ENCODE assay signal across 27 cellular contexts in the genomic region with DNA sequence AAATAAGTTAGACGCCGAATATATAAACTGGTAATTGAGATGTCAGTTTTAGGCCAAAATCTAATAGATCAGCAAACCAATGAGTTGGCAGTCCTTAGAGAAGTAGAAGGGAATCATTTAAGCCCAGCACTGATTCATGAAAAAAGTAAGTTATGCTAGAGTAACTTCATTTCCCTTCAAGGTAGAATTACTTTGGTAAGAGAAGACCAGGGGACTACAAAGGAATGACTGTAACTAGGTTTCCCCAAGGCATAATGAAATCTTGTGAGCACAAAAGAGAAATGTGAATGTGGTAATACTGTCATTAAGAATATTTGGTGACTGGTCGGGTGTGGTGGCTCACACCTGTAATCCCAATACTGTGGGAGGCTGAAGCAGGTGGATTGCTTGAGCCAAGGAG.
"Had no signal": no experiment of that assay in that cellular context is flagged by ENCODE, and none has a peak within 500 bp of the region (broad histone marks: within the 10 kb centered on the region; RNA-seq: fewer than 3 reads in every experiment).

No MANE protein-coding gene starts in this region.

- DNase-seq: naive B cell; naive thymus-derived CD8-positive, alpha-beta T cell; occipital lobe; pancreas; right cardiac atrium; right lobe of liver; sigmoid colon; small intestine; stimulated activated CD4-positive, alpha-beta T cell treated with anti-CD3 and anti-CD28 coated beads, Interleukin-15, amount 100 ng/mL, for 24 hours; stimulated activated CD4-positive, alpha-beta T cell treated with anti-CD3 and anti-CD28 coated beads, Interleukin-2, amount 100 ng/mL, for 24 hours; stimulated activated CD4-positive, alpha-beta T cell treated with anti-CD3 and anti-CD28 coated beads, Interleukin-2, amount 100 ng/mL, for 48 hours; stimulated activated CD4-positive, alpha-beta T cell treated with anti-CD3 and anti-CD28 coated beads, Interleukin-4, amount 100 ng/mL, for 24 hours; stimulated activated naive CD4-positive, alpha-beta T cell; stimulated activated naive CD8-positive, alpha-beta T cell treated with anti-CD3 and anti-CD28 coated beads, Interleukin-15, amount 100 ng/mL, for 72 hours; stimulated activated naive CD8-positive, alpha-beta T cell treated with anti-CD3 and anti-CD28 coated beads, Interleukin-15, Interleukin-2, amounts not matched to agents 100 U/mL and 50 U/mL, for 24 hours; substantia nigra; testis; tibial artery; transverse colon; upper lobe of right lung; uterus had no signal

- H3K9me3 ChIP-seq: pancreas, prostate gland, right lobe of liver, sigmoid colon, suprapubic skin, testis, tibial artery, transverse colon, upper lobe of right lung, uterus had no signal

- H3K9ac ChIP-seq: neural progenitor cell had no signal

- FAIRE-seq: pancreas, small intestine had no signal

- H3K4me1 Mint-ChIP-seq: naive B cell; naive thymus-derived CD8-positive, alpha-beta T cell; stimulated activated memory B cell treated with anti-CD40 and anti-IgM and Interleukin-4, amounts not matched to agents 10 μg/mL and 1 μg/mL and 100 μg/mL, for 72 hours; stimulated activated naive CD8-positive, alpha-beta T cell treated with anti-CD3 and anti-CD28 coated beads, Interleukin-15, amount 100 ng/mL, for 72 hours had no signal

- H3K36me3 ChIP-seq: neural progenitor cell, pancreas, prostate gland, right lobe of liver, sigmoid colon, suprapubic skin, tibial artery, transverse colon, upper lobe of right lung, uterus had no signal

- H3K4me1 ChIP-seq: neural progenitor cell, pancreas, prostate gland, right lobe of liver, suprapubic skin, testis, upper lobe of right lung, uterus had no signal

- H3K27ac Mint-ChIP-seq: naive thymus-derived CD8-positive, alpha-beta T cell; natural killer cell treated with Interleukin-12 subunit alpha and Interleukin-12 subunit beta and Interleukin-15 and Interleukin-18, amount 100 ng/mL, for 72 hours; neural progenitor cell; stimulated activated memory B cell treated with anti-CD40 and anti-IgM and Interleukin-4, amounts not matched to agents 10 μg/mL and 1 μg/mL and 100 μg/mL, for 72 hours; type B pancreatic cell had no signal

- H3K27ac ChIP-seq: neural progenitor cell, pancreas, prostate gland, right lobe of liver, suprapubic skin, testis, transverse colon, upper lobe of right lung, uterus had no signal

- H3K4me2 ChIP-seq: neural progenitor cell had no signal

- H3K36me3 Mint-ChIP-seq: naive B cell; natural killer cell treated with Interleukin-12 subunit alpha and Interleukin-12 subunit beta and Interleukin-15 and Interleukin-18, amount 100 ng/mL, for 72 hours had no signal

- H3K4me3 Mint-ChIP-seq: naive B cell; naive thymus-derived CD8-positive, alpha-beta T cell; natural killer cell treated with Interleukin-12 subunit alpha and Interleukin-12 subunit beta and Interleukin-15 and Interleukin-18, amount 100 ng/mL, for 72 hours; neural progenitor cell; stimulated activated memory B cell treated with anti-CD40 and anti-IgM and Interleukin-4, amounts not matched to agents 10 μg/mL and 1 μg/mL and 100 μg/mL, for 72 hours; stimulated activated naive CD8-positive, alpha-beta T cell treated with anti-CD3 and anti-CD28 coated beads, Interleukin-15, amount 100 ng/mL, for 72 hours; type B pancreatic cell had no signal

- H3K27me3 Mint-ChIP-seq: naive B cell; naive thymus-derived CD8-positive, alpha-beta T cell; natural killer cell treated with Interleukin-12 subunit alpha and Interleukin-12 subunit beta and Interleukin-15 and Interleukin-18, amount 100 ng/mL, for 72 hours; stimulated activated memory B cell treated with anti-CD40 and anti-IgM and Interleukin-4, amounts not matched to agents 10 μg/mL and 1 μg/mL and 100 μg/mL, for 72 hours; stimulated activated naive CD8-positive, alpha-beta T cell treated with anti-CD3 and anti-CD28 coated beads, Interleukin-15, amount 100 ng/mL, for 72 hours; type B pancreatic cell had no signal

- H3K9me3 Mint-ChIP-seq: naive B cell; naive thymus-derived CD8-positive, alpha-beta T cell; natural killer cell treated with Interleukin-12 subunit alpha and Interleukin-12 subunit beta and Interleukin-15 and Interleukin-18, amount 100 ng/mL, for 72 hours; neural progenitor cell; stimulated activated memory B cell treated with anti-CD40 and anti-IgM and Interleukin-4, amounts not matched to agents 10 μg/mL and 1 μg/mL and 100 μg/mL, for 72 hours; stimulated activated naive CD8-positive, alpha-beta T cell treated with anti-CD3 and anti-CD28 coated beads, Interleukin-15, amount 100 ng/mL, for 72 hours; type B pancreatic cell had no signal

- H3K4me3 ChIP-seq: neural progenitor cell, pancreas, prostate gland, right lobe of liver, sigmoid colon, suprapubic skin, testis, tibial artery, transverse colon, upper lobe of right lung, uterus had no signal

- H2AFZ ChIP-seq: neural progenitor cell had no signal

- H3K27me3 ChIP-seq: neural progenitor cell, pancreas, right lobe of liver, sigmoid colon, suprapubic skin, testis, tibial artery, transverse colon, upper lobe of right lung, uterus had no signal
